Comparison of ENCODE assay signal across 11 cellular contexts in the genomic region with DNA sequence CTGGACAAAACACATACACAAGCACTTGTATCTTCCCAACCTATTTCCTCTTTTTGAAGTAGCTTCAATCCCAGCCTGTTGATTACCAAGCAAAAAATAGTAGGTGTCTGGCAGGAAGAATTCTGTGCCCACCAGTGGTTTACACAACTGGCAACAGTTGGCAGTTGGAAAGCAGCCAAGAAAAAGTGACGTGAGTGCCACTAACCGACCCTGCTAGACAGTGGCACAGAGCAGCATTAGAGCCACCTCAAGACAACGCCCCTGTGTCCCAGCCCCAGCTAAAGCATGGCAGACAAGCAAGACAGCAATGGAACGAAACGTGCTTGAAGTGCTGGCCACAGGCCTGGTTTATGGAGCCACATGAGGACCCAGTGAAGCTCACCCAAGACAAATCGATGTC.
"Had no signal": no experiment of that assay in that cellular context is flagged by ENCODE, and none has a peak within 500 bp of the region (broad histone marks: within the 10 kb centered on the region; RNA-seq: fewer than 3 reads in every experiment).

No MANE protein-coding gene starts in this region.

- DNase-seq: activated B cell treated with CpG ODN at 0.5 μM for 24 hours; activated CD4-positive, alpha-beta T cell treated with anti-CD3 and anti-CD28 coated beads, Interleukin-2, amount 10 ng/mL, durations not matched to agents 24 days and 14 days; activated naive CD4-positive, alpha-beta T cell; dorsolateral prefrontal cortex; left cardiac atrium; naive thymus-derived CD4-positive, alpha-beta T cell; retina; stimulated activated CD4-positive, alpha-beta T cell treated with anti-CD3 and anti-CD28 coated beads, Interleukin-4, amount 100 ng/mL, for 1 hour; stimulated activated CD8-positive, alpha-beta memory T cell treated with anti-CD3 and anti-CD28 coated beads, Interleukin-4, amount 100 ng/mL, for 48 hours; stimulated activated naive CD8-positive, alpha-beta T cell treated with anti-CD3 and anti-CD28 coated beads, Interleukin-15, Interleukin-2, amounts not matched to agents 100 U/mL and 50 U/mL, for 24 hours; upper lobe of left lung had no signal
